2 cellular contexts compared by ENCODE assay signal in the genomic region with DNA sequence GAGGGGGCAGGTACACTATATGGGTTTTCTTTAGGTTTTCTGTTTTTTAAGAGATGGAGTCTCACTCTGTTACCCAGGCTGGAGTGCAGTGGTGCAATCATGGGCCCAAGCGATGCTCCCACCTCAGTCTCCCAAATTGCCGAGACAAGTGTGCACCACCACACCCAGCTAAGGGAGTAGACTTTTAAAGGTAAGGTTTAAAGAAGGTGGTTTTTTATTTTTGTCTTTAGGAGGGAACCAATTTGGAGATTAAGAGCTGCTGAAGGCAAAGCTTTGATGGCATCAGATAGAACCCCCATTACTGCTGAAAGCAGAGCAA.
TF ChIP-seq lines count a peak whose summit lies in the region.

No MANE protein-coding gene starts in this region.

TF ChIP-seq in SK-N-SH treated with all-trans-retinoic acid at 6 μM for 48 hours, 23 proteins besides CTCF, POLR2A, EP300 and RAD21 (continued from another document):
- TF ChIP-seq, protein P1, sequence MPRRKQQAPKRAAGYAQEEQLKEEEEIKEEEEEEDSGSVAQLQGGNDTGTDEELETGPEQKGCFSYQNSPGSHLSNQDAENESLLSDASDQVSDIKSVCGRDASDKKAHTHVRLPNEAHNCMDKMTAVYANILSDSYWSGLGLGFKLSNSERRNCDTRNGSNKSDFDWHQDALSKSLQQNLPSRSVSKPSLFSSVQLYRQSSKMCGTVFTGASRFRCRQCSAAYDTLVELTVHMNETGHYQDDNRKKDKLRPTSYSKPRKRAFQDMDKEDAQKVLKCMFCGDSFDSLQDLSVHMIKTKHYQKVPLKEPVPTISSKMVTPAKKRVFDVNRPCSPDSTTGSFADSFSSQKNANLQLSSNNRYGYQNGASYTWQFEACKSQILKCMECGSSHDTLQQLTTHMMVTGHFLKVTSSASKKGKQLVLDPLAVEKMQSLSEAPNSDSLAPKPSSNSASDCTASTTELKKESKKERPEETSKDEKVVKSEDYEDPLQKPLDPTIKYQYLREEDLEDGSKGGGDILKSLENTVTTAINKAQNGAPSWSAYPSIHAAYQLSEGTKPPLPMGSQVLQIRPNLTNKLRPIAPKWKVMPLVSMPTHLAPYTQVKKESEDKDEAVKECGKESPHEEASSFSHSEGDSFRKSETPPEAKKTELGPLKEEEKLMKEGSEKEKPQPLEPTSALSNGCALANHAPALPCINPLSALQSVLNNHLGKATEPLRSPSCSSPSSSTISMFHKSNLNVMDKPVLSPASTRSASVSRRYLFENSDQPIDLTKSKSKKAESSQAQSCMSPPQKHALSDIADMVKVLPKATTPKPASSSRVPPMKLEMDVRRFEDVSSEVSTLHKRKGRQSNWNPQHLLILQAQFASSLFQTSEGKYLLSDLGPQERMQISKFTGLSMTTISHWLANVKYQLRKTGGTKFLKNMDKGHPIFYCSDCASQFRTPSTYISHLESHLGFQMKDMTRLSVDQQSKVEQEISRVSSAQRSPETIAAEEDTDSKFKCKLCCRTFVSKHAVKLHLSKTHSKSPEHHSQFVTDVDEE (CRISPR knock-in tag; IDR thresholded peaks at IDR 0.05) = no peak
- TF ChIP-seq ZNF8 (CRISPR knock-in tag; IDR thresholded peaks at IDR 0.05) = no peak
- TF ChIP-seq, protein P2, sequence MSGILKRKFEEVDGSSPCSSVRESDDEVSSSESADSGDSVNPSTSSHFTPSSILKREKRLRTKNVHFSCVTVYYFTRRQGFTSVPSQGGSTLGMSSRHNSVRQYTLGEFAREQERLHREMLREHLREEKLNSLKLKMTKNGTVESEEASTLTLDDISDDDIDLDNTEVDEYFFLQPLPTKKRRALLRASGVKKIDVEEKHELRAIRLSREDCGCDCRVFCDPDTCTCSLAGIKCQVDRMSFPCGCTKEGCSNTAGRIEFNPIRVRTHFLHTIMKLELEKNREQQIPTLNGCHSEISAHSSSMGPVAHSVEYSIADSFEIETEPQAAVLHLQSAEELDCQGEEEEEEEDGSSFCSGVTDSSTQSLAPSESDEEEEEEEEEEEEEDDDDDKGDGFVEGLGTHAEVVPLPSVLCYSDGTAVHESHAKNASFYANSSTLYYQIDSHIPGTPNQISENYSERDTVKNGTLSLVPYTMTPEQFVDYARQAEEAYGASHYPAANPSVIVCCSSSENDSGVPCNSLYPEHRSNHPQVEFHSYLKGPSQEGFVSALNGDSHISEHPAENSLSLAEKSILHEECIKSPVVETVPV (CRISPR knock-in tag; IDR thresholded peaks at IDR 0.05) = no peak
- no peak for TF ChIP-seq SNAI2 (CRISPR knock-in tag; IDR thresholded peaks at IDR 0.05)
- TF ChIP-seq OSR1 (CRISPR knock-in tag; IDR thresholded peaks at IDR 0.05) = no peak
- TF ChIP-seq, protein P3, sequence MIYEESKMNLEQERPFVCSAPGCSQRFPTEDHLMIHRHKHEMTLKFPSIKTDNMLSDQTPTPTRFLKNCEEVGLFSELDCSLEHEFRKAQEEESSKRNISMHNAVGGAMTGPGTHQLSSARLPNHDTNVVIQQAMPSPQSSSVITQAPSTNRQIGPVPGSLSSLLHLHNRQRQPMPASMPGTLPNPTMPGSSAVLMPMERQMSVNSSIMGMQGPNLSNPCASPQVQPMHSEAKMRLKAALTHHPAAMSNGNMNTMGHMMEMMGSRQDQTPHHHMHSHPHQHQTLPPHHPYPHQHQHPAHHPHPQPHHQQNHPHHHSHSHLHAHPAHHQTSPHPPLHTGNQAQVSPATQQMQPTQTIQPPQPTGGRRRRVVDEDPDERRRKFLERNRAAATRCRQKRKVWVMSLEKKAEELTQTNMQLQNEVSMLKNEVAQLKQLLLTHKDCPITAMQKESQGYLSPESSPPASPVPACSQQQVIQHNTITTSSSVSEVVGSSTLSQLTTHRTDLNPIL (CRISPR knock-in tag; IDR thresholded peaks at IDR 0.05; ENCODE audit: low read depth) = no peak
- TF ChIP-seq ESRRG (CRISPR knock-in tag; IDR thresholded peaks at IDR 0.05) = no peak
- no peak for TF ChIP-seq ZNF565 (CRISPR knock-in tag; conservative IDR thresholded peaks at IDR 0.05; ENCODE audit: low read depth)
- no peak for TF ChIP-seq ZC3H10 (CRISPR knock-in tag; IDR thresholded peaks at IDR 0.05)
- no peak for TF ChIP-seq ISL1 (CRISPR knock-in tag; IDR thresholded peaks at IDR 0.05)
- no peak for TF ChIP-seq CSDC2 (CRISPR knock-in tag; IDR thresholded peaks at IDR 0.05)
- TF ChIP-seq, protein P4, sequence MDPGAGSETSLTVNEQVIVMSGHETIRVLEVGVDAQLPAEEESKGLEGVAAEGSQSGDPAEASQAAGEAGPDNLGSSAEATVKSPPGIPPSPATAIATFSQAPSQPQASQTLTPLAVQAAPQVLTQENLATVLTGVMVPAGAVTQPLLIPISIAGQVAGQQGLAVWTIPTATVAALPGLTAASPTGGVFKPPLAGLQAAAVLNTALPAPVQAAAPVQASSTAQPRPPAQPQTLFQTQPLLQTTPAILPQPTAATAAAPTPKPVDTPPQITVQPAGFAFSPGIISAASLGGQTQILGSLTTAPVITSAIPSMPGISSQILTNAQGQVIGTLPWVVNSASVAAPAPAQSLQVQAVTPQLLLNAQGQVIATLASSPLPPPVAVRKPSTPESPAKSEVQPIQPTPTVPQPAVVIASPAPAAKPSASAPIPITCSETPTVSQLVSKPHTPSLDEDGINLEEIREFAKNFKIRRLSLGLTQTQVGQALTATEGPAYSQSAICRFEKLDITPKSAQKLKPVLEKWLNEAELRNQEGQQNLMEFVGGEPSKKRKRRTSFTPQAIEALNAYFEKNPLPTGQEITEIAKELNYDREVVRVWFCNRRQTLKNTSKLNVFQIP (CRISPR knock-in tag; IDR thresholded peaks at IDR 0.05; ENCODE audit: borderline replicate concordance, low read depth) = no peak
- no peak for TF ChIP-seq TCF4 (CRISPR knock-in tag; IDR thresholded peaks at IDR 0.05; ENCODE audit: borderline replicate concordance)
- TF ChIP-seq ZFP3 (CRISPR knock-in tag; IDR thresholded peaks at IDR 0.05) = no peak
- no peak for TF ChIP-seq RARB (CRISPR knock-in tag; IDR thresholded peaks at IDR 0.05)
- TF ChIP-seq TOX (CRISPR knock-in tag; IDR thresholded peaks at IDR 0.05; ENCODE audit: borderline replicate concordance) = no peak
- TF ChIP-seq, protein P5, sequence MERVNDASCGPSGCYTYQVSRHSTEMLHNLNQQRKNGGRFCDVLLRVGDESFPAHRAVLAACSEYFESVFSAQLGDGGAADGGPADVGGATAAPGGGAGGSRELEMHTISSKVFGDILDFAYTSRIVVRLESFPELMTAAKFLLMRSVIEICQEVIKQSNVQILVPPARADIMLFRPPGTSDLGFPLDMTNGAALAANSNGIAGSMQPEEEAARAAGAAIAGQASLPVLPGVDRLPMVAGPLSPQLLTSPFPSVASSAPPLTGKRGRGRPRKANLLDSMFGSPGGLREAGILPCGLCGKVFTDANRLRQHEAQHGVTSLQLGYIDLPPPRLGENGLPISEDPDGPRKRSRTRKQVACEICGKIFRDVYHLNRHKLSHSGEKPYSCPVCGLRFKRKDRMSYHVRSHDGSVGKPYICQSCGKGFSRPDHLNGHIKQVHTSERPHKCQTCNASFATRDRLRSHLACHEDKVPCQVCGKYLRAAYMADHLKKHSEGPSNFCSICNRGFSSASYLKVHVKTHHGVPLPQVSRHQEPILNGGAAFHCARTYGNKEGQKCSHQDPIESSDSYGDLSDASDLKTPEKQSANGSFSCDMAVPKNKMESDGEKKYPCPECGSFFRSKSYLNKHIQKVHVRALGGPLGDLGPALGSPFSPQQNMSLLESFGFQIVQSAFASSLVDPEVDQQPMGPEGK (CRISPR knock-in tag; IDR thresholded peaks at IDR 0.05; ENCODE audit: borderline replicate concordance) = no peak
- no peak for TF ChIP-seq ARNTL (CRISPR knock-in tag; IDR thresholded peaks at IDR 0.05; ENCODE audit: borderline replicate concordance, low read depth)
TF ChIP-seq in SK-N-SH treated with all-trans-retinoic acid at 6 μM for 48 hours: peak in this region for 0.

TF ChIP-seq in SK-N-SH, 30 proteins besides CTCF, POLR2A, EP300 and RAD21 (continued from another document):
- TF ChIP-seq, protein P6, sequence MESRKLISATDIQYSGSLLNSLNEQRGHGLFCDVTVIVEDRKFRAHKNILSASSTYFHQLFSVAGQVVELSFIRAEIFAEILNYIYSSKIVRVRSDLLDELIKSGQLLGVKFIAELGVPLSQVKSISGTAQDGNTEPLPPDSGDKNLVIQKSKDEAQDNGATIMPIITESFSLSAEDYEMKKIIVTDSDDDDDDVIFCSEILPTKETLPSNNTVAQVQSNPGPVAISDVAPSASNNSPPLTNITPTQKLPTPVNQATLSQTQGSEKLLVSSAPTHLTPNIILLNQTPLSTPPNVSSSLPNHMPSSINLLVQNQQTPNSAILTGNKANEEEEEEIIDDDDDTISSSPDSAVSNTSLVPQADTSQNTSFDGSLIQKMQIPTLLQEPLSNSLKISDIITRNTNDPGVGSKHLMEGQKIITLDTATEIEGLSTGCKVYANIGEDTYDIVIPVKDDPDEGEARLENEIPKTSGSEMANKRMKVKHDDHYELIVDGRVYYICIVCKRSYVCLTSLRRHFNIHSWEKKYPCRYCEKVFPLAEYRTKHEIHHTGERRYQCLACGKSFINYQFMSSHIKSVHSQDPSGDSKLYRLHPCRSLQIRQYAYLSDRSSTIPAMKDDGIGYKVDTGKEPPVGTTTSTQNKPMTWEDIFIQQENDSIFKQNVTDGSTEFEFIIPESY (IDR thresholded peaks at IDR 0.05; ENCODE audit: borderline replicate concordance, low read depth) = no peak
- TF ChIP-seq EZH2phosphoT487 (IDR thresholded peaks at IDR 0.05; ENCODE audit: borderline replicate concordance, low read depth) = no peak
- TF ChIP-seq TAF1 (IDR thresholded peaks at IDR 0.05; ENCODE audit: borderline replicate concordance, low read depth, low read length) = no peak
- TF ChIP-seq RFX5 (IDR thresholded peaks at IDR 0.05; ENCODE audit: low read length) = no peak
- no peak for TF ChIP-seq SIN3A (IDR thresholded peaks at IDR 0.05; ENCODE audit: borderline replicate concordance, low read depth, low read length)
- TF ChIP-seq NFIC (IDR thresholded peaks at IDR 0.05; ENCODE audit: borderline replicate concordance) = no peak
- TF ChIP-seq FOXM1 (IDR thresholded peaks at IDR 0.05; ENCODE audit: low read depth) = no peak
- TF ChIP-seq, protein P7, sequence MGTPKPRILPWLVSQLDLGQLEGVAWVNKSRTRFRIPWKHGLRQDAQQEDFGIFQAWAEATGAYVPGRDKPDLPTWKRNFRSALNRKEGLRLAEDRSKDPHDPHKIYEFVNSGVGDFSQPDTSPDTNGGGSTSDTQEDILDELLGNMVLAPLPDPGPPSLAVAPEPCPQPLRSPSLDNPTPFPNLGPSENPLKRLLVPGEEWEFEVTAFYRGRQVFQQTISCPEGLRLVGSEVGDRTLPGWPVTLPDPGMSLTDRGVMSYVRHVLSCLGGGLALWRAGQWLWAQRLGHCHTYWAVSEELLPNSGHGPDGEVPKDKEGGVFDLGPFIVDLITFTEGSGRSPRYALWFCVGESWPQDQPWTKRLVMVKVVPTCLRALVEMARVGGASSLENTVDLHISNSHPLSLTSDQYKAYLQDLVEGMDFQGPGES (IDR thresholded peaks at IDR 0.05; ENCODE audit: low read depth, low read length) = no peak
- no peak for TF ChIP-seq POLR2AphosphoS5 (IDR thresholded peaks at IDR 0.05; ENCODE audit: low read depth, low read length)
- TF ChIP-seq, protein P8, sequence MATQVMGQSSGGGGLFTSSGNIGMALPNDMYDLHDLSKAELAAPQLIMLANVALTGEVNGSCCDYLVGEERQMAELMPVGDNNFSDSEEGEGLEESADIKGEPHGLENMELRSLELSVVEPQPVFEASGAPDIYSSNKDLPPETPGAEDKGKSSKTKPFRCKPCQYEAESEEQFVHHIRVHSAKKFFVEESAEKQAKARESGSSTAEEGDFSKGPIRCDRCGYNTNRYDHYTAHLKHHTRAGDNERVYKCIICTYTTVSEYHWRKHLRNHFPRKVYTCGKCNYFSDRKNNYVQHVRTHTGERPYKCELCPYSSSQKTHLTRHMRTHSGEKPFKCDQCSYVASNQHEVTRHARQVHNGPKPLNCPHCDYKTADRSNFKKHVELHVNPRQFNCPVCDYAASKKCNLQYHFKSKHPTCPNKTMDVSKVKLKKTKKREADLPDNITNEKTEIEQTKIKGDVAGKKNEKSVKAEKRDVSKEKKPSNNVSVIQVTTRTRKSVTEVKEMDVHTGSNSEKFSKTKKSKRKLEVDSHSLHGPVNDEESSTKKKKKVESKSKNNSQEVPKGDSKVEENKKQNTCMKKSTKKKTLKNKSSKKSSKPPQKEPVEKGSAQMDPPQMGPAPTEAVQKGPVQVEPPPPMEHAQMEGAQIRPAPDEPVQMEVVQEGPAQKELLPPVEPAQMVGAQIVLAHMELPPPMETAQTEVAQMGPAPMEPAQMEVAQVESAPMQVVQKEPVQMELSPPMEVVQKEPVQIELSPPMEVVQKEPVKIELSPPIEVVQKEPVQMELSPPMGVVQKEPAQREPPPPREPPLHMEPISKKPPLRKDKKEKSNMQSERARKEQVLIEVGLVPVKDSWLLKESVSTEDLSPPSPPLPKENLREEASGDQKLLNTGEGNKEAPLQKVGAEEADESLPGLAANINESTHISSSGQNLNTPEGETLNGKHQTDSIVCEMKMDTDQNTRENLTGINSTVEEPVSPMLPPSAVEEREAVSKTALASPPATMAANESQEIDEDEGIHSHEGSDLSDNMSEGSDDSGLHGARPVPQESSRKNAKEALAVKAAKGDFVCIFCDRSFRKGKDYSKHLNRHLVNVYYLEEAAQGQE (IDR thresholded peaks at IDR 0.05; ENCODE audit: low read depth, low read length) = no peak
TF ChIP-seq in SK-N-SH: peak in this region for 0.
